19 cellular contexts compared by ENCODE assay signal in genomic region chr16:56923481-56923880, GRCh38. TPM values are rescaled to one million over a fixed set of nuclear protein-coding genes. Genes with fewer than 3 reads are reported as not detected.
DNase-seq lines count a peak whose midpoint lies in the region; ATAC-seq, FAIRE-seq and TF ChIP-seq lines count a peak whose summit lies in the region.
"Had no signal": no experiment of that assay in that cellular context is flagged by ENCODE, and none has a peak within 500 bp of the region (broad histone marks: within the 10 kb centered on the region; RNA-seq: fewer than 3 reads in every experiment).

No MANE protein-coding gene starts in this region.

- no peaks in the 10 kb centered on the region for H3K36me3 ChIP-seq in K562 (ENCODE audit: control insufficient read depth, insufficient read depth, low read length)
- H3K36me3 ChIP-seq in HepG2 (replicated peaks in 1 of 2; ENCODE audit: control insufficient read depth in 1 of 2, insufficient read depth in 2 of 2, low read length in 2 of 2) = no peaks in the 10 kb centered on the region
- H3K36me3 ChIP-seq: BE2C had no signal

- H3K4me3 ChIP-seq in K562 = no peak overlapping the region
- no peak overlapping the region for H3K4me3 ChIP-seq in HepG2 (replicated peaks in 1 of 3; ENCODE audit: insufficient read depth in 1 of 3, low read depth in 2 of 3, low read length in 3 of 3)

- H2AFZ ChIP-seq in K562 (ENCODE audit: low read depth, low read length) (no peak overlapping the region), HepG2 (ENCODE audit: low read length) (no peak overlapping the region)

- 52% methylated on average over 8 of the region's 8 CpGs for WGBS in K562 (ENCODE audit: insufficient coverage, low coverage, missing lambda C conversion rate)
- 64% methylated on average over 8 of the region's 8 CpGs for WGBS in HepG2 (ENCODE audit: low lambda C conversion rate)

- ATAC-seq in K562 (no peak), HepG2 (no peak), HG02852 (IDR thresholded peaks at IDR 0.05; ENCODE audit: unreplicated experiment) (no peak)
- no peak for ATAC-seq in stimulated activated effector memory CD8-positive, alpha-beta T cell treated with anti-CD3 and anti-CD28 coated beads, Interleukin-12 subunit alpha, Interleukin-12 subunit beta, amount 100 ng/mL, for 72 hours
- ATAC-seq: Right ventricle myocardium inferior had no signal

- H3K27ac ChIP-seq in K562 (ENCODE audit: extremely low read depth, low read depth, low read length) (no peak overlapping the region), HepG2 (ENCODE audit: extremely low read length, insufficient read depth, low read length) (peak overlapping the region; percentile 72)

- FAIRE-seq in K562 (lab: Jason Lieb, UNC) (no peak), HepG2 (lab: Jason Lieb, UNC) (no peak)

- H3K27ac Mint-ChIP-seq in stimulated activated effector memory CD8-positive, alpha-beta T cell treated with anti-CD3 and anti-CD28 coated beads, Interleukin-12 subunit alpha, Interleukin-12 subunit beta, amount 100 ng/mL, for 72 hours = peak overlapping the region; percentile 24

- H3K4me1 Mint-ChIP-seq in stimulated activated effector memory CD8-positive, alpha-beta T cell treated with anti-CD3 and anti-CD28 coated beads, Interleukin-12 subunit alpha, Interleukin-12 subunit beta, amount 100 ng/mL, for 72 hours = peaks cover 20% of the 10 kb centered on the region

- no peak for TF ChIP-seq CTCF in K562 (IDR thresholded peaks at IDR 0.05 in 2 of 3, conservative IDR thresholded peaks at IDR 0.05 in 1 of 3; ENCODE audit: insufficient read depth in 2 of 3, low read depth in 1 of 3, low read length in 3 of 3)
- no peak for TF ChIP-seq CTCF in HepG2 (CRISPR knock-in tag; IDR thresholded peaks at IDR 0.05)

- H3K9me3 Mint-ChIP-seq in stimulated activated effector memory CD8-positive, alpha-beta T cell treated with anti-CD3 and anti-CD28 coated beads, Interleukin-12 subunit alpha, Interleukin-12 subunit beta, amount 100 ng/mL, for 72 hours = no peaks in the 10 kb centered on the region
- H3K9me3 Mint-ChIP-seq: CD4-positive, alpha-beta memory T cell had no signal

- H3K4me1 ChIP-seq in K562 (replicated peaks in 1 of 2; ENCODE audit: control insufficient read depth in 2 of 2, insufficient read depth in 2 of 2, low read length in 2 of 2) (no peaks in the 10 kb centered on the region; a peak in 1 of 5 replicates), HepG2 (ENCODE audit: insufficient read depth, low read length) (peaks cover 59% of the 10 kb centered on the region)
- H3K4me1 ChIP-seq: BE2C had no signal

- no peaks in the 10 kb centered on the region for H3K79me2 ChIP-seq in K562 (ENCODE audit: control insufficient read depth, insufficient read depth, low read length)
- H3K79me2 ChIP-seq in HepG2 (ENCODE audit: insufficient read depth, low read length) = no peaks in the 10 kb centered on the region

- no peak overlapping the region for H3K4me3 Mint-ChIP-seq in stimulated activated effector memory CD8-positive, alpha-beta T cell treated with anti-CD3 and anti-CD28 coated beads, Interleukin-12 subunit alpha, Interleukin-12 subunit beta, amount 100 ng/mL, for 72 hours
- H3K4me3 Mint-ChIP-seq: CD4-positive, alpha-beta memory T cell had no signal

- H3K9ac ChIP-seq in K562 (ENCODE audit: insufficient read depth in 1 of 2, low read depth in 2 of 2, low read length in 2 of 2) (no peak overlapping the region), HepG2 (ENCODE audit: insufficient read depth, low read depth, low read length) (no peak overlapping the region)

- no peaks in the 10 kb centered on the region for H4K20me1 ChIP-seq in K562 (replicated peaks; ENCODE audit: control insufficient read depth, insufficient read depth, low read length)
- H4K20me1 ChIP-seq in HepG2 (ENCODE audit: insufficient read depth, low read length) = no peaks in the 10 kb centered on the region

- POLR2A ChIA-PET in K562 (lab: Yijun Ruan, JAX) (interaction anchor here (0.7 to 1.6 kb wide), 2 partner anchors 10 to 11 kb away, joined by 3 to 4 read pairs; no protein-coding TSS in a partner anchor), HepG2 (lab: Yijun Ruan, JAX) (interaction anchor here (8.7 kb wide), 1 partner anchor 8 kb away, joined by 232 read pairs; the partner anchor contains the start of gene HERPUD1)

- H3K4me2 ChIP-seq in K562 (ENCODE audit: insufficient read depth, low read length) = no peak overlapping the region
- no peak overlapping the region for H3K4me2 ChIP-seq in HepG2 (ENCODE audit: low read depth, low read length)

- no peak for TF ChIP-seq POLR2A in K562 (conservative IDR thresholded peaks at IDR 0.05)
- no peak for TF ChIP-seq POLR2A in HepG2 (IDR thresholded peaks at IDR 0.05; ENCODE audit: insufficient read depth in 1 of 2, low read depth in 2 of 2, low read length in 2 of 2)

- H3K27me3 ChIP-seq in K562 (ENCODE audit: control insufficient read depth in 2 of 2, insufficient read depth in 2 of 2, low read length in 2 of 2) (peaks cover 13 to 24% of the 10 kb centered on the region in 2 experiments; a peak in 4 of 5 replicates), HepG2 (ENCODE audit: control insufficient read depth in 1 of 2, insufficient read depth in 2 of 2, low read length in 2 of 2) (no peaks in the 10 kb centered on the region)
- H3K27me3 ChIP-seq: BE2C had no signal

- TF ChIP-seq RAD21 in K562 (CRISPR knock-in tag; conservative IDR thresholded peaks at IDR 0.05 in 1 of 2, IDR thresholded peaks at IDR 0.05 in 1 of 2) (no peak), HepG2 (CRISPR knock-in tag; IDR thresholded peaks at IDR 0.05) (no peak)

- CTCF ChIA-PET in K562 (lab: Yijun Ruan, JAX; ENCODE audit: low intra/inter-chr PET ratio) = interaction anchor here (0.7 kb wide), 1 partner anchor 28 kb away, joined by 4 read pairs; no protein-coding TSS in a partner anchor
- CTCF ChIA-PET in HepG2 (lab: Yijun Ruan, JAX; ENCODE audit: low intra/inter-chr PET ratio, low total read pairs) = no interaction called here

- BruUV-seq in K562 (replicated peaks; lab: Mats Ljungman, UMichigan) (no TSS peak), HepG2 (replicated peaks; lab: Mats Ljungman, UMichigan) (no TSS peak)

- TF ChIP-seq EP300 in K562 (IDR thresholded peaks at IDR 0.05; ENCODE audit: low read length) = no peak
- TF ChIP-seq EP300 in HepG2 (IDR thresholded peaks at IDR 0.05; ENCODE audit: low read depth in 2 of 2, low read length in 2 of 2) = no peak
- no peak for TF ChIP-seq EP300 in HepG2 (CRISPR knock-in tag; IDR thresholded peaks at IDR 0.05; ENCODE audit: borderline replicate concordance)

- H3K36me3 Mint-ChIP-seq in stimulated activated effector memory CD8-positive, alpha-beta T cell treated with anti-CD3 and anti-CD28 coated beads, Interleukin-12 subunit alpha, Interleukin-12 subunit beta, amount 100 ng/mL, for 72 hours = no peaks in the 10 kb centered on the region
- H3K36me3 Mint-ChIP-seq: CD4-positive, alpha-beta memory T cell had no signal

- DNase-seq in EH (ENCODE audit: low read depth) (peak; percentile 49), K562 (ENCODE audit: extremely low read depth in 1 of 4, low spot score in 3 of 4) (no peak), HepG2 (ENCODE audit: low spot score) (no peak), SIG-M5 treated with dmso at 0.1 percent for 504 hours (lab: John Stamatoyannopoulos, UW; ENCODE audit: unreplicated experiment) (no peak), activated gamma-delta T cell treated with Interleukin-2 at 50 U/mL for 16 hours (no peak)
- no peak for DNase-seq in stimulated activated effector memory CD8-positive, alpha-beta T cell treated with anti-CD3 and anti-CD28 coated beads, Interleukin-12 subunit alpha, Interleukin-12 subunit beta, amount 100 ng/mL, for 72 hours (ENCODE audit: low spot score in 2 of 2)
- DNase-seq: BE2C; CD4-positive, alpha-beta memory T cell; DND-41; GF-D8; GOT3; MM.1S; NCI-H1105; NCI-H1694 treated with DMSO at 0.1 percent for 48 hours; NCI-H2171; NCI-H774 had no signal

- intact Hi-C loops in K562 (cut with micrococcal nuclease) (no loop called here), HepG2 (cut with micrococcal nuclease; ENCODE audit: unreplicated experiment) (no loop called here)

- in situ Hi-C loops in K562 (cut with MboI) = no loop called here
- in situ Hi-C loops in HepG2 (cut with HindIII; ENCODE audit: extremely low pct_ligation_motif_present, low pct_unique_long_range_greater_than_20kb) = no loop called here

- H3K9me1 ChIP-seq in K562 (ENCODE audit: control insufficient read depth, insufficient read depth, low read length) = no peaks in the 10 kb centered on the region

- H3K9me3 ChIP-seq in K562 (replicated peaks; ENCODE audit: control insufficient read depth, insufficient read depth, low read depth, low read length) (no peaks in the 10 kb centered on the region), HepG2 (ENCODE audit: low read length) (no peaks in the 10 kb centered on the region)
- H3K9me3 ChIP-seq: BE2C had no signal

RNA-seq across cellular contexts. Expression of gene HERPUD1, which starts 8.5 kb away (rescaled TPM):
- total RNA-seq in K562 (2011; cell fraction: chromatin; rRNA removed; ENCODE audit: low replicate concordance) = 163 and 256 TPM in 2 replicates
- total RNA-seq in K562 (2011; cell fraction: nucleolus; rRNA removed) = 127 and 147 TPM in 2 replicates
- total RNA-seq in K562 (2011; cell fraction: nucleoplasm; rRNA removed) = 170 and 203 TPM in 2 replicates
- total RNA-seq in K562 (2014; rRNA removed) = 25.8 and 26.8 TPM in 2 replicates
- 49.3 and 65.4 TPM in 2 replicates for total RNA-seq in K562 (2014; rRNA removed; fragmentation: Illumina TruSeq; extraction: Trizol)
- total RNA-seq in K562 (2015; rRNA removed; fragmentation: Illumina TruSeq; extraction: Trizol) = 18.1 and 19.2 TPM in 2 replicates
- total RNA-seq in K562 (2021) = 54.4 and 60.7 TPM in 2 replicates
- polyA plus RNA-seq in K562 (2011; rRNA removed) = 50.0 and 90.9 TPM in 2 replicates
- polyA plus RNA-seq in K562 (2011; cell fraction: cytosol; rRNA removed) = 36.4 and 59.0 TPM in 2 replicates
- 92.5 and 115 TPM in 2 replicates for polyA plus RNA-seq in K562 (2011; cell fraction: nucleus; rRNA removed)
- 28.0 and 112 TPM in 2 replicates for polyA plus RNA-seq in K562 (2012)
- polyA plus RNA-seq in K562 (2014; fragmentation: Illumina TruSeq; extraction: Trizol) = 57.8 and 60.7 TPM in 2 replicates
- polyA plus RNA-seq in K562 (2014; fragmentation: Nextera tagmentation; extraction: Ambion mirVana) = 10 to 100 TPM; 14.2 to 17.8 TPM
- 32.0 and 37.4 TPM in 2 replicates for polyA plus RNA-seq in K562 (2014; rRNA removed)
- polyA minus RNA-seq in K562 (2011; rRNA and poly(A)+ RNA removed) = 49.2 and 70.6 TPM in 2 replicates
- polyA minus RNA-seq in K562 (2011; cell fraction: cytosol; rRNA and poly(A)+ RNA removed) = 36.1 and 42.5 TPM in 2 replicates
- 36.1 and 75.2 TPM in 2 replicates for polyA minus RNA-seq in K562 (2011; cell fraction: nucleus; rRNA and poly(A)+ RNA removed)
- total RNA-seq in HepG2 (2016; rRNA removed; fragmentation: Illumina TruSeq; extraction: Trizol) = 65.3 and 96.2 TPM in 2 replicates
- 30.1 and 30.9 TPM in 2 replicates for total RNA-seq in HepG2 (2016; cell fraction: cytosol; rRNA removed; fragmentation: Illumina TruSeq; extraction: Trizol; ENCODE audit: low read depth)
- total RNA-seq in HepG2 (2016; cell fraction: insoluble cytoplasmic fraction; rRNA removed; fragmentation: Illumina TruSeq; extraction: Trizol) = 63.9 and 93.3 TPM in 2 replicates
- 64.8 and 86.4 TPM in 2 replicates for total RNA-seq in HepG2 (2016; cell fraction: membrane; rRNA removed; fragmentation: Illumina TruSeq; extraction: Trizol)
- 133 and 155 TPM in 2 replicates for total RNA-seq in HepG2 (2016; cell fraction: nucleus; rRNA removed; fragmentation: Illumina TruSeq; extraction: Trizol)
- polyA plus RNA-seq in HepG2 (2011; rRNA removed) = 311 and 323 TPM in 2 replicates
- polyA plus RNA-seq in HepG2 (2011; cell fraction: cytosol; rRNA removed) = 179 and 230 TPM in 2 replicates
- 192 and 208 TPM in 2 replicates for polyA plus RNA-seq in HepG2 (2011; cell fraction: nucleus; rRNA removed)
- 165 and 190 TPM in 2 replicates for polyA plus RNA-seq in HepG2 (2012)
- 33.0 and 44.6 TPM in 2 replicates for polyA plus RNA-seq in HepG2 (2016; cell fraction: cytosol; fragmentation: Illumina TruSeq; extraction: Trizol; ENCODE audit: low read depth)
- polyA plus RNA-seq in HepG2 (2016; cell fraction: insoluble cytoplasmic fraction; fragmentation: Illumina TruSeq; extraction: Trizol; ENCODE audit: low read depth) = 80.1 and 93.2 TPM in 2 replicates
- 58.1 and 78.2 TPM in 2 replicates for polyA plus RNA-seq in HepG2 (2016; cell fraction: membrane; fragmentation: Illumina TruSeq; extraction: Trizol; ENCODE audit: low read depth)
- polyA plus RNA-seq in HepG2 (2016; cell fraction: nucleus; fragmentation: Illumina TruSeq; extraction: Trizol; ENCODE audit: insufficient read depth, low read depth) = 216 and 231 TPM in 2 replicates
- polyA minus RNA-seq in HepG2 (2011; rRNA and poly(A)+ RNA removed; ENCODE audit: low replicate concordance) = 206 and 472 TPM in 2 replicates
- 126 and 139 TPM in 2 replicates for polyA minus RNA-seq in HepG2 (2011; cell fraction: cytosol; rRNA and poly(A)+ RNA removed)
- 287 and 365 TPM in 2 replicates for polyA minus RNA-seq in HepG2 (2011; cell fraction: nucleus; rRNA and poly(A)+ RNA removed)

RNA-seq across cellular contexts. Expression of gene CETP, which starts 38.3 kb away (rescaled TPM):
- total RNA-seq in K562 (2011; cell fraction: chromatin; rRNA removed; ENCODE audit: low replicate concordance) = 0.37 TPM in 1 of 2 replicates, not detected in the other
- total RNA-seq in K562 (2011; cell fraction: nucleolus; rRNA removed) = 0.17 TPM in 1 of 2 replicates, not detected in the other
- total RNA-seq in K562 (2011; cell fraction: nucleoplasm; rRNA removed) = not detected in 2 replicates
- not detected in 2 replicates for total RNA-seq in K562 (2014; rRNA removed)
- not detected in 2 replicates for total RNA-seq in K562 (2014; rRNA removed; fragmentation: Illumina TruSeq; extraction: Trizol)
- total RNA-seq in K562 (2015; rRNA removed; fragmentation: Illumina TruSeq; extraction: Trizol) = not detected in 2 replicates
- not detected in 2 replicates for total RNA-seq in K562 (2021)
- polyA plus RNA-seq in K562 (2011; rRNA removed) = 0.05 TPM in 1 of 2 replicates, not detected in the other
- polyA plus RNA-seq in K562 (2011; cell fraction: cytosol; rRNA removed) = 0.06 TPM in 1 of 2 replicates, not detected in the other
- polyA plus RNA-seq in K562 (2011; cell fraction: nucleus; rRNA removed) = 0.06 and 0.30 TPM in 2 replicates
- 0.06 TPM in 1 of 2 replicates, not detected in the other for polyA plus RNA-seq in K562 (2012)
- not detected in 2 replicates for polyA plus RNA-seq in K562 (2014; fragmentation: Illumina TruSeq; extraction: Trizol)
- under 1 TPM in 1 of 2 experiments, not detected in 1; 0.07 TPM for polyA plus RNA-seq in K562 (2014; fragmentation: Nextera tagmentation; extraction: Ambion mirVana)
- polyA plus RNA-seq in K562 (2014; rRNA removed) = 0.11 TPM in 1 of 2 replicates, not detected in the other
- polyA minus RNA-seq in K562 (2011; rRNA and poly(A)+ RNA removed) = not detected in 2 replicates
- polyA minus RNA-seq in K562 (2011; cell fraction: cytosol; rRNA and poly(A)+ RNA removed) = not detected in 2 replicates
- polyA minus RNA-seq in K562 (2011; cell fraction: nucleus; rRNA and poly(A)+ RNA removed) = not detected in 2 replicates
- 0.31 TPM in 1 of 2 replicates, not detected in the other for total RNA-seq in HepG2 (2016; rRNA removed; fragmentation: Illumina TruSeq; extraction: Trizol)
- total RNA-seq in HepG2 (2016; cell fraction: cytosol; rRNA removed; fragmentation: Illumina TruSeq; extraction: Trizol; ENCODE audit: low read depth) = not detected in 2 replicates
- total RNA-seq in HepG2 (2016; cell fraction: insoluble cytoplasmic fraction; rRNA removed; fragmentation: Illumina TruSeq; extraction: Trizol) = 0.17 TPM in 1 of 2 replicates, not detected in the other
- total RNA-seq in HepG2 (2016; cell fraction: membrane; rRNA removed; fragmentation: Illumina TruSeq; extraction: Trizol) = 0.14 and 0.25 TPM in 2 replicates
- total RNA-seq in HepG2 (2016; cell fraction: nucleus; rRNA removed; fragmentation: Illumina TruSeq; extraction: Trizol) = 0.28 TPM in 2 replicates
- polyA plus RNA-seq in HepG2 (2011; rRNA removed) = 9.8 and 15.7 TPM in 2 replicates
- polyA plus RNA-seq in HepG2 (2011; cell fraction: cytosol; rRNA removed) = 7.5 and 11.8 TPM in 2 replicates
- 8.6 and 9.0 TPM in 2 replicates for polyA plus RNA-seq in HepG2 (2011; cell fraction: nucleus; rRNA removed)
- 1.5 and 3.1 TPM in 2 replicates for polyA plus RNA-seq in HepG2 (2012)
- polyA plus RNA-seq in HepG2 (2016; cell fraction: cytosol; fragmentation: Illumina TruSeq; extraction: Trizol; ENCODE audit: low read depth) = 0.25 and 0.33 TPM in 2 replicates
- polyA plus RNA-seq in HepG2 (2016; cell fraction: insoluble cytoplasmic fraction; fragmentation: Illumina TruSeq; extraction: Trizol; ENCODE audit: low read depth) = 0.32 and 0.36 TPM in 2 replicates
- 0.11 and 0.17 TPM in 2 replicates for polyA plus RNA-seq in HepG2 (2016; cell fraction: membrane; fragmentation: Illumina TruSeq; extraction: Trizol; ENCODE audit: low read depth)
- polyA plus RNA-seq in HepG2 (2016; cell fraction: nucleus; fragmentation: Illumina TruSeq; extraction: Trizol; ENCODE audit: insufficient read depth, low read depth) = 0.56 and 0.62 TPM in 2 replicates
- 0.07 and 7.1 TPM in 2 replicates for polyA minus RNA-seq in HepG2 (2011; rRNA and poly(A)+ RNA removed; ENCODE audit: low replicate concordance)
- 2.1 and 4.2 TPM in 2 replicates for polyA minus RNA-seq in HepG2 (2011; cell fraction: cytosol; rRNA and poly(A)+ RNA removed)
- polyA minus RNA-seq in HepG2 (2011; cell fraction: nucleus; rRNA and poly(A)+ RNA removed) = 1.5 and 2.5 TPM in 2 replicates
- total RNA-seq: CD4-positive, alpha-beta memory T cell had no signal

RNA-seq across cellular contexts. Expression of gene SLC12A3, which starts 58.5 kb away (rescaled TPM):
- total RNA-seq in K562 (2011; cell fraction: chromatin; rRNA removed; ENCODE audit: low replicate concordance) = not detected in 2 replicates
- total RNA-seq in K562 (2011; cell fraction: nucleolus; rRNA removed) = not detected in 2 replicates
- not detected in 2 replicates for total RNA-seq in K562 (2011; cell fraction: nucleoplasm; rRNA removed)
- total RNA-seq in K562 (2014; rRNA removed) = not detected in 2 replicates
- not detected in 2 replicates for total RNA-seq in K562 (2014; rRNA removed; fragmentation: Illumina TruSeq; extraction: Trizol)
- total RNA-seq in K562 (2015; rRNA removed; fragmentation: Illumina TruSeq; extraction: Trizol) = not detected in 2 replicates
- total RNA-seq in K562 (2021) = not detected in 2 replicates
- not detected in 2 replicates for polyA plus RNA-seq in K562 (2011; rRNA removed)
- polyA plus RNA-seq in K562 (2011; cell fraction: cytosol; rRNA removed) = not detected in 2 replicates
- polyA plus RNA-seq in K562 (2011; cell fraction: nucleus; rRNA removed) = 0.04 TPM in 1 of 2 replicates, not detected in the other
- polyA plus RNA-seq in K562 (2012) = 0.01 TPM in 1 of 2 replicates, not detected in the other
- polyA plus RNA-seq in K562 (2014; fragmentation: Illumina TruSeq; extraction: Trizol) = not detected in 2 replicates
- polyA plus RNA-seq in K562 (2014; fragmentation: Nextera tagmentation; extraction: Ambion mirVana) = not detected
- not detected in 2 replicates for polyA plus RNA-seq in K562 (2014; rRNA removed)
- not detected in 2 replicates for polyA minus RNA-seq in K562 (2011; rRNA and poly(A)+ RNA removed)
- 0.95 and 1.3 TPM in 2 replicates for polyA minus RNA-seq in K562 (2011; cell fraction: cytosol; rRNA and poly(A)+ RNA removed)
- 0.13 TPM in 1 of 2 replicates, not detected in the other for polyA minus RNA-seq in K562 (2011; cell fraction: nucleus; rRNA and poly(A)+ RNA removed)
- not detected in 2 replicates for total RNA-seq in HepG2 (2016; rRNA removed; fragmentation: Illumina TruSeq; extraction: Trizol)
- 0.35 TPM in 1 of 2 replicates, not detected in the other for total RNA-seq in HepG2 (2016; cell fraction: cytosol; rRNA removed; fragmentation: Illumina TruSeq; extraction: Trizol; ENCODE audit: low read depth)
- total RNA-seq in HepG2 (2016; cell fraction: insoluble cytoplasmic fraction; rRNA removed; fragmentation: Illumina TruSeq; extraction: Trizol) = not detected in 2 replicates
- total RNA-seq in HepG2 (2016; cell fraction: membrane; rRNA removed; fragmentation: Illumina TruSeq; extraction: Trizol) = 0.07 and 0.40 TPM in 2 replicates
- not detected in 2 replicates for total RNA-seq in HepG2 (2016; cell fraction: nucleus; rRNA removed; fragmentation: Illumina TruSeq; extraction: Trizol)
- 5.1 and 6.2 TPM in 2 replicates for polyA plus RNA-seq in HepG2 (2011; rRNA removed)
- polyA plus RNA-seq in HepG2 (2011; cell fraction: cytosol; rRNA removed) = 1.6 and 1.7 TPM in 2 replicates
- 21.0 and 30.1 TPM in 2 replicates for polyA plus RNA-seq in HepG2 (2011; cell fraction: nucleus; rRNA removed)
- 1.9 and 3.9 TPM in 2 replicates for polyA plus RNA-seq in HepG2 (2012)
- polyA plus RNA-seq in HepG2 (2016; cell fraction: cytosol; fragmentation: Illumina TruSeq; extraction: Trizol; ENCODE audit: low read depth) = not detected in 2 replicates
- not detected in 2 replicates for polyA plus RNA-seq in HepG2 (2016; cell fraction: insoluble cytoplasmic fraction; fragmentation: Illumina TruSeq; extraction: Trizol; ENCODE audit: low read depth)
- polyA plus RNA-seq in HepG2 (2016; cell fraction: membrane; fragmentation: Illumina TruSeq; extraction: Trizol; ENCODE audit: low read depth) = not detected in 2 replicates
- polyA plus RNA-seq in HepG2 (2016; cell fraction: nucleus; fragmentation: Illumina TruSeq; extraction: Trizol; ENCODE audit: insufficient read depth, low read depth) = not detected in 2 replicates
- 8.9 and 232 TPM in 2 replicates for polyA minus RNA-seq in HepG2 (2011; rRNA and poly(A)+ RNA removed; ENCODE audit: low replicate concordance)
- 2.2 and 2.3 TPM in 2 replicates for polyA minus RNA-seq in HepG2 (2011; cell fraction: cytosol; rRNA and poly(A)+ RNA removed)
- 7.0 and 7.5 TPM in 2 replicates for polyA minus RNA-seq in HepG2 (2011; cell fraction: nucleus; rRNA and poly(A)+ RNA removed)
- total RNA-seq: CD4-positive, alpha-beta memory T cell; NCI-H460; Right ventricle myocardium inferior had no signal
- polyA plus RNA-seq: CD4-positive, alpha-beta memory T cell had no signal
